ENCODE assay signal across 1 cellular context in genomic region chr16:71461686-71462648, GRCh38.
TF ChIP-seq lines count a peak whose summit lies in the region.

ZNF23 (minus strand) TSS chr16:71462247; CDS start chr16:71456796, 5,451 bp downstream.

TF ChIP-seq in HepG2, 621 proteins besides CTCF, POLR2A, EP300 and RAD21 (continued from another document and continues in another):
- TF ChIP-seq SRF (IDR thresholded peaks at IDR 0.05; ENCODE audit: low read depth, low read length): peak; percentile 55; the same call in 1 of the 2 replicates
- no peak for TF ChIP-seq ZNF17 (CRISPR knock-in tag; IDR thresholded peaks at IDR 0.05)
- TF ChIP-seq ZNF335 (CRISPR knock-in tag; IDR thresholded peaks at IDR 0.05): 0 out of 2 replicates have a peak, but pooled peaks have one; percentile 83
- peak; percentile 56 for TF ChIP-seq ZNF629 (CRISPR knock-in tag; conservative IDR thresholded peaks at IDR 0.05)
- TF ChIP-seq ADNP (CRISPR knock-in tag; IDR thresholded peaks at IDR 0.05): no peak
- TF ChIP-seq TOE1 (CRISPR knock-in tag; IDR thresholded peaks at IDR 0.05): peak; percentile 96
- peak; percentile 96 for TF ChIP-seq IRF9 (CRISPR knock-in tag; IDR thresholded peaks at IDR 0.05; ENCODE audit: borderline replicate concordance)
- TF ChIP-seq TRIM22 (IDR thresholded peaks at IDR 0.05): no peak
- TF ChIP-seq ZNF10 (CRISPR knock-in tag; IDR thresholded peaks at IDR 0.05; ENCODE audit: borderline replicate concordance, low read depth): 0 out of 2 replicates have a peak, but pooled peaks have one; percentile 48
- peak; percentile 83; the same call in 1 of the 2 replicates for TF ChIP-seq GFI1 (CRISPR knock-in tag; IDR thresholded peaks at IDR 0.05; ENCODE audit: borderline replicate concordance)
- no peak for TF ChIP-seq NBN (conservative IDR thresholded peaks at IDR 0.05)
- no peak for TF ChIP-seq CREB3 (CRISPR knock-in tag; IDR thresholded peaks at IDR 0.05)
- peak; percentile 80; the same call in 1 of the 2 replicates for TF ChIP-seq ARID2 (CRISPR knock-in tag; IDR thresholded peaks at IDR 0.05; ENCODE audit: borderline replicate concordance)
- TF ChIP-seq, protein P1, sequence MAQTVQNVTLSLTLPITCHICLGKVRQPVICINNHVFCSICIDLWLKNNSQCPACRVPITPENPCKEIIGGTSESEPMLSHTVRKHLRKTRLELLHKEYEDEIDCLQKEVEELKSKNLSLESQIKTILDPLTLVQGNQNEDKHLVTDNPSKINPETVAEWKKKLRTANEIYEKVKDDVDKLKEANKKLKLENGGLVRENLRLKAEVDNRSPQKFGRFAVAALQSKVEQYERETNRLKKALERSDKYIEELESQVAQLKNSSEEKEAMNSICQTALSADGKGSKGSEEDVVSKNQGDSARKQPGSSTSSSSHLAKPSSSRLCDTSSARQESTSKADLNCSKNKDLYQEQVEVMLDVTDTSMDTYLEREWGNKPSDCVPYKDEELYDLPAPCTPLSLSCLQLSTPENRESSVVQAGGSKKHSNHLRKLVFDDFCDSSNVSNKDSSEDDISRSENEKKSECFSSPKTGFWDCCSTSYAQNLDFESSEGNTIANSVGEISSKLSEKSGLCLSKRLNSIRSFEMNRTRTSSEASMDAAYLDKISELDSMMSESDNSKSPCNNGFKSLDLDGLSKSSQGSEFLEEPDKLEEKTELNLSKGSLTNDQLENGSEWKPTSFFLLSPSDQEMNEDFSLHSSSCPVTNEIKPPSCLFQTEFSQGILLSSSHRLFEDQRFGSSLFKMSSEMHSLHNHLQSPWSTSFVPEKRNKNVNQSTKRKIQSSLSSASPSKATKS (CRISPR knock-in tag; IDR thresholded peaks at IDR 0.05): no peak
- TF ChIP-seq, protein P2, sequence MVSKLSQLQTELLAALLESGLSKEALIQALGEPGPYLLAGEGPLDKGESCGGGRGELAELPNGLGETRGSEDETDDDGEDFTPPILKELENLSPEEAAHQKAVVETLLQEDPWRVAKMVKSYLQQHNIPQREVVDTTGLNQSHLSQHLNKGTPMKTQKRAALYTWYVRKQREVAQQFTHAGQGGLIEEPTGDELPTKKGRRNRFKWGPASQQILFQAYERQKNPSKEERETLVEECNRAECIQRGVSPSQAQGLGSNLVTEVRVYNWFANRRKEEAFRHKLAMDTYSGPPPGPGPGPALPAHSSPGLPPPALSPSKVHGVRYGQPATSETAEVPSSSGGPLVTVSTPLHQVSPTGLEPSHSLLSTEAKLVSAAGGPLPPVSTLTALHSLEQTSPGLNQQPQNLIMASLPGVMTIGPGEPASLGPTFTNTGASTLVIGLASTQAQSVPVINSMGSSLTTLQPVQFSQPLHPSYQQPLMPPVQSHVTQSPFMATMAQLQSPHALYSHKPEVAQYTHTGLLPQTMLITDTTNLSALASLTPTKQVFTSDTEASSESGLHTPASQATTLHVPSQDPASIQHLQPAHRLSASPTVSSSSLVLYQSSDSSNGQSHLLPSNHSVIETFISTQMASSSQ (IDR thresholded peaks at IDR 0.05; ENCODE audit: low read depth): no peak; the same call in 1 of the 2 replicates
- TF ChIP-seq, protein P2 (CRISPR knock-in tag; IDR thresholded peaks at IDR 0.05; ENCODE audit: borderline replicate concordance): peak; percentile 74
- TF ChIP-seq, protein P3, sequence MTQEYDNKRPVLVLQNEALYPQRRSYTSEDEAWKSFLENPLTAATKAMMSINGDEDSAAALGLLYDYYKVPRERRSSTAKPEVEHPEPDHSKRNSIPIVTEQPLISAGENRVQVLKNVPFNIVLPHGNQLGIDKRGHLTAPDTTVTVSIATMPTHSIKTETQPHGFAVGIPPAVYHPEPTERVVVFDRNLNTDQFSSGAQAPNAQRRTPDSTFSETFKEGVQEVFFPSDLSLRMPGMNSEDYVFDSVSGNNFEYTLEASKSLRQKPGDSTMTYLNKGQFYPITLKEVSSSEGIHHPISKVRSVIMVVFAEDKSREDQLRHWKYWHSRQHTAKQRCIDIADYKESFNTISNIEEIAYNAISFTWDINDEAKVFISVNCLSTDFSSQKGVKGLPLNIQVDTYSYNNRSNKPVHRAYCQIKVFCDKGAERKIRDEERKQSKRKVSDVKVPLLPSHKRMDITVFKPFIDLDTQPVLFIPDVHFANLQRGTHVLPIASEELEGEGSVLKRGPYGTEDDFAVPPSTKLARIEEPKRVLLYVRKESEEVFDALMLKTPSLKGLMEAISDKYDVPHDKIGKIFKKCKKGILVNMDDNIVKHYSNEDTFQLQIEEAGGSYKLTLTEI (CRISPR knock-in tag; conservative IDR thresholded peaks at IDR 0.05): no peak
- TF ChIP-seq FOXA3 (CRISPR knock-in tag; IDR thresholded peaks at IDR 0.05): peak; percentile 75
- TF ChIP-seq ZMAT5 (CRISPR knock-in tag; IDR thresholded peaks at IDR 0.05; ENCODE audit: borderline replicate concordance, low read depth): no peak
- no peak for TF ChIP-seq USF2 (IDR thresholded peaks at IDR 0.05; ENCODE audit: low read depth, low read length)
- no peak for TF ChIP-seq USF2 (CRISPR knock-in tag; IDR thresholded peaks at IDR 0.05; ENCODE audit: borderline replicate concordance)
- TF ChIP-seq ZKSCAN5 (CRISPR knock-in tag; IDR thresholded peaks at IDR 0.05): peak; percentile 99
- peak; percentile 42; the same call in 1 of the 2 replicates for TF ChIP-seq TMF1 (CRISPR knock-in tag; IDR thresholded peaks at IDR 0.05; ENCODE audit: low read depth)
- no peak for TF ChIP-seq ZNF496 (CRISPR knock-in tag; IDR thresholded peaks at IDR 0.05; ENCODE audit: insufficient replicate concordance)
- TF ChIP-seq REST (IDR thresholded peaks at IDR 0.05; ENCODE audit: borderline replicate concordance in 1 of 2, low read depth in 1 of 2, low read length in 2 of 2): peak in 1 of 2 experiments; percentile 77; a peak in 3 of 4 replicates
- TF ChIP-seq, protein P4, sequence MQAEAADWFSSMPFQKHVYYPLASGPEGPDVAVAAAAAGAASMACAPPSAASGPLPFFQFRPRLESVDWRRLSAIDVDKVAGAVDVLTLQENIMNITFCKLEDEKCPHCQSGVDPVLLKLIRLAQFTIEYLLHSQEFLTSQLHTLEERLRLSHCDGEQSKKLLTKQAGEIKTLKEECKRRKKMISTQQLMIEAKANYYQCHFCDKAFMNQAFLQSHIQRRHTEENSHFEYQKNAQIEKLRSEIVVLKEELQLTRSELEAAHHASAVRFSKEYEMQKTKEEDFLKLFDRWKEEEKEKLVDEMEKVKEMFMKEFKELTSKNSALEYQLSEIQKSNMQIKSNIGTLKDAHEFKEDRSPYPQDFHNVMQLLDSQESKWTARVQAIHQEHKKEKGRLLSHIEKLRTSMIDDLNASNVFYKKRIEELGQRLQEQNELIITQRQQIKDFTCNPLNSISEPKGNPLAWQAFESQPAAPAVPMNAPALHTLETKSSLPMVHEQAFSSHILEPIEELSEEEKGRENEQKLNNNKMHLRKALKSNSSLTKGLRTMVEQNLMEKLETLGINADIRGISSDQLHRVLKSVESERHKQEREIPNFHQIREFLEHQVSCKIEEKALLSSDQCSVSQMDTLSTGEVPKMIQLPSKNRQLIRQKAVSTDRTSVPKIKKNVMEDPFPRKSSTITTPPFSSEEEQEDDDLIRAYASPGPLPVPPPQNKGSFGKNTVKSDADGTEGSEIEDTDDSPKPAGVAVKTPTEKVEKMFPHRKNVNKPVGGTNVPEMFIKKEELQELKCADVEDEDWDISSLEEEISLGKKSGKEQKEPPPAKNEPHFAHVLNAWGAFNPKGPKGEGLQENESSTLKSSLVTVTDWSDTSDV (CRISPR knock-in tag; IDR thresholded peaks at IDR 0.05): peak; percentile 82; the same call in 1 of the 2 replicates
- TF ChIP-seq ZNF746 (CRISPR knock-in tag; IDR thresholded peaks at IDR 0.05): no peak; the same call in 1 of the 2 replicates
- TF ChIP-seq ELF4 (CRISPR knock-in tag; IDR thresholded peaks at IDR 0.05; ENCODE audit: borderline replicate concordance): no peak
- TF ChIP-seq NFYB (CRISPR knock-in tag; IDR thresholded peaks at IDR 0.05): peak; percentile 45
- TF ChIP-seq TEAD2 (CRISPR knock-in tag; IDR thresholded peaks at IDR 0.05): no peak
- no peak; the same call in 1 of the 2 replicates for TF ChIP-seq PLSCR1 (CRISPR knock-in tag; IDR thresholded peaks at IDR 0.05; ENCODE audit: borderline replicate concordance)
- peak; percentile 41 for TF ChIP-seq SATB2 (CRISPR knock-in tag; IDR thresholded peaks at IDR 0.05)
- TF ChIP-seq ARNTL (CRISPR knock-in tag; IDR thresholded peaks at IDR 0.05): peak; percentile 76
- TF ChIP-seq ZNF350 (CRISPR knock-in tag; IDR thresholded peaks at IDR 0.05; ENCODE audit: borderline replicate concordance, low read depth): peak; percentile 99
- no peak for TF ChIP-seq ZFP36L1 (CRISPR knock-in tag; IDR thresholded peaks at IDR 0.05)
- TF ChIP-seq CAMTA2 (CRISPR knock-in tag; IDR thresholded peaks at IDR 0.05; ENCODE audit: borderline replicate concordance): peak; percentile 94; the same call in 1 of the 2 replicates
